In genomic region chrX:30488092-30488491, GRCh38 we compare ENCODE assay signal across 8 cellular contexts.
DNase-seq lines count a peak whose midpoint lies in the region; ATAC-seq, FAIRE-seq and TF ChIP-seq lines count a peak whose summit lies in the region.

No MANE protein-coding gene starts in this region.

- DNase-seq in AG08396 (ENCODE audit: low spot score), result peak; percentile 11
- no peak for DNase-seq in GM19239 (ENCODE audit: insufficient read length, low spot score)
- DNase-seq in astrocyte of the cerebellum (ENCODE audit: low read depth), result no peak
- DNase-seq in NCI-H1105 (lab: John Stamatoyannopoulos, UW), result no peak
- DNase-seq in sciatic nerve (ENCODE audit: low spot score), result no peak
- DNase-seq in T-cell, result no peak
- DNase-seq in activated CD8-positive, alpha-beta memory T cell treated with anti-CD3 and anti-CD28 coated beads, Interleukin-2, amount 50 U/mL, for 48 hours, result no peak

- H3K27me3 Mint-ChIP-seq in T-cell, result peaks cover 0 to 10% of the 10 kb centered on the region in 2 donors

- H3K36me3 Mint-ChIP-seq in T-cell, result no peaks in the 10 kb centered on the region

- intact Hi-C loops in sciatic nerve (cut with DNase I), result no loop called here

- peak; percentile 84 for FAIRE-seq in GM19239 (lab: Jason Lieb, UNC)

- H3K4me3 ChIP-seq in astrocyte of the cerebellum (ENCODE audit: low read depth, low read length), result no peak overlapping the region

- H3K9me3 Mint-ChIP-seq in T-cell, result peaks cover 3 to 4% (median 4%) of the 10 kb centered on the region in 3 donors

- ATAC-seq in HG03342 (IDR thresholded peaks at IDR 0.05; ENCODE audit: unreplicated experiment) (peak; percentile 81), sciatic nerve (no peak), T-cell (replicated peaks in 1 of 4) (no peak)

- H3K4me3 Mint-ChIP-seq in T-cell, result no peak overlapping the region

- in situ Hi-C loops in astrocyte of the cerebellum (cut with HindIII; ENCODE audit: low sequenced_read_pairs), result no loop called here

- POLR2A ChIA-PET in T-cell (lab: Charles Lee), result no interaction called here

- TF ChIP-seq CTCF in astrocyte of the cerebellum (IDR thresholded peaks at IDR 0.05; ENCODE audit: low read depth, low read length, missing control alignments), result peak; percentile 5

- no peak overlapping the region for H3K27ac Mint-ChIP-seq in T-cell

- no peaks in the 10 kb centered on the region for H3K4me1 Mint-ChIP-seq in T-cell

- CTCF ChIA-PET in T-cell (lab: Charles Lee), result no interaction called here
